ENCODE assay signal across 20 cellular contexts in the genomic region with DNA sequence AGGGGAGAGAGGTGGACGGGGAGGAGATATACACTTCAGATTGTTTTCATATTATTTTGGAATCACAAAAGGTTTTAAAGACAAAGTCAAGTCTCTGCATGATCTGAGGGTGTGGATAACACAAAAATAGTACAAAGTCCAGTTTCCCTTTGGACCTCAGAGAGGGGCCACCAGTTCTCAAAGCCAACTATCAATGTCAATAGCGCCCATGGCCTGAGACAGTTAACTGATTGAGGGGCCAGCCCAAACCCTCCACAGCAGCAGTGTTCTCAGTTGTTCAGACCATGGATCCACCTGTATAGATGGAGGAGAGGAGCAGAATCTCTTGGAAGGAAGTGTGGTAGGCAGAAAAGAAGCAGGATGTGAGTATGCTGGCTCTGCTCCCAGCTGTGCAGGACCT. TPM values are rescaled to one million over a fixed set of nuclear protein-coding genes. Genes with fewer than 3 reads are reported as not detected.
A peak's percentile ranks its signal among the peaks of the same experiment; 100 is the strongest.
DNase-seq lines count a peak whose midpoint lies in the region; ATAC-seq and TF ChIP-seq lines count a peak whose summit lies in the region.
"Had no signal": no experiment of that assay in that cellular context is flagged by ENCODE, and none has a peak within 500 bp of the region (broad histone marks: within the 10 kb centered on the region; RNA-seq: fewer than 3 reads in every experiment).

No MANE protein-coding gene starts in this region.

- intact Hi-C loops in activated CD8-positive, alpha-beta T cell treated with anti-CD3 and anti-CD28 coated beads for 36 hours (cut with micrococcal nuclease) = no loop called here
- intact Hi-C loops in left colon (cut with DNase I, micrococcal nuclease) = no loop called here

- H3K4me1 Mint-ChIP-seq in activated CD8-positive, alpha-beta T cell treated with anti-CD3 and anti-CD28 coated beads, Interleukin-2, amount 10 ng/mL, durations not matched to agents 7 days and 5 days (ENCODE audit: low read depth) = peaks cover 3% of the 10 kb centered on the region
- H3K4me1 Mint-ChIP-seq in activated CD8-positive, alpha-beta T cell treated with anti-CD3 and anti-CD28 coated beads for 36 hours (ENCODE audit: low read depth) = no peaks in the 10 kb centered on the region
- H3K4me1 Mint-ChIP-seq in progenitor cell of endocrine pancreas (ENCODE audit: low read depth) = no peaks in the 10 kb centered on the region

- H3K36me3 Mint-ChIP-seq in activated CD8-positive, alpha-beta T cell treated with anti-CD3 and anti-CD28 coated beads, Interleukin-2, amount 10 ng/mL, durations not matched to agents 7 days and 5 days (ENCODE audit: low read depth) = peaks cover 42% of the 10 kb centered on the region
- H3K36me3 Mint-ChIP-seq in activated CD8-positive, alpha-beta T cell treated with anti-CD3 and anti-CD28 coated beads for 36 hours (ENCODE audit: low read depth) = peaks cover 18% of the 10 kb centered on the region
- H3K36me3 Mint-ChIP-seq in progenitor cell of endocrine pancreas (ENCODE audit: insufficient read depth) = peaks cover 22% of the 10 kb centered on the region

- POLR2A ChIA-PET in activated CD8-positive, alpha-beta T cell treated with anti-CD3 and anti-CD28 coated beads, Interleukin-2, amount 10 ng/mL, durations not matched to agents 7 days and 5 days (lab: Charles Lee) = no interaction called here
- POLR2A ChIA-PET in activated CD8-positive, alpha-beta T cell treated with anti-CD3 and anti-CD28 coated beads for 36 hours (lab: Charles Lee) = interaction anchor here (0.8 kb wide), 1 partner anchor 126 kb away, joined by 3 read pairs; no protein-coding TSS in a partner anchor
- POLR2A ChIA-PET in RWPE1 (lab: Yijun Ruan, JAX; ENCODE audit: low non-redundant PET) = no interaction called here

- CTCF ChIA-PET in activated CD8-positive, alpha-beta T cell treated with anti-CD3 and anti-CD28 coated beads, Interleukin-2, amount 10 ng/mL, durations not matched to agents 7 days and 5 days (lab: Charles Lee) = interaction anchor here (1.0 kb wide), 3 partner anchors 22 to 88 kb away, joined by 3 read pairs; no protein-coding TSS in a partner anchor
- CTCF ChIA-PET in activated CD8-positive, alpha-beta T cell treated with anti-CD3 and anti-CD28 coated beads for 36 hours (lab: Charles Lee) = interaction anchor here (1.0 to 1.2 kb wide), 2 partner anchors 33 to 61 kb away, joined by 3 to 4 read pairs; no protein-coding TSS in a partner anchor
- CTCF ChIA-PET in RWPE1 (lab: Yijun Ruan, JAX) = interaction anchor here (0.6 to 0.7 kb wide), 2 partner anchors 10 to 123 kb away, joined by 3 read pairs; no protein-coding TSS in a partner anchor

- H3K27me3 Mint-ChIP-seq in activated CD8-positive, alpha-beta T cell treated with anti-CD3 and anti-CD28 coated beads, Interleukin-2, amount 10 ng/mL, durations not matched to agents 7 days and 5 days (ENCODE audit: low read depth) = no peaks in the 10 kb centered on the region
- H3K27me3 Mint-ChIP-seq in activated CD8-positive, alpha-beta T cell treated with anti-CD3 and anti-CD28 coated beads for 36 hours = no peaks in the 10 kb centered on the region
- peaks cover 3% of the 10 kb centered on the region for H3K27me3 Mint-ChIP-seq in progenitor cell of endocrine pancreas
- H3K27me3 Mint-ChIP-seq: B cell; CD4-positive, alpha-beta T cell had no signal

- no peak for TF ChIP-seq CTCF in activated CD8-positive, alpha-beta T cell treated with anti-CD3 and anti-CD28 coated beads for 36 hours (IDR thresholded peaks at IDR 0.05)
- TF ChIP-seq CTCF in RWPE1 (conservative IDR thresholded peaks at IDR 0.05; ENCODE audit: low read depth) = no peak
- TF ChIP-seq CTCF in progenitor cell of endocrine pancreas (IDR thresholded peaks at IDR 0.05; ENCODE audit: unreplicated experiment) = no peak

- no peak for DNase-seq in activated CD8-positive, alpha-beta T cell treated with anti-CD3 and anti-CD28 coated beads, Interleukin-2, amount 10 ng/mL, durations not matched to agents 7 days and 5 days
- DNase-seq in activated CD8-positive, alpha-beta T cell treated with anti-CD3 and anti-CD28 coated beads for 36 hours = no peak
- no peak for DNase-seq in RWPE1 (ENCODE audit: low spot score)
- no peak for DNase-seq in left colon
- DNase-seq in progenitor cell of endocrine pancreas (ENCODE audit: low spot score, unreplicated experiment) = no peak
- DNase-seq in activated CD4-positive, alpha-beta T cell treated with anti-CD3 and anti-CD28 coated beads for 48 hours = no peak
- DNase-seq: AML-193; Caco-2; Calu3; CD4-positive, alpha-beta T cell; CD8-positive, alpha-beta T cell; DMS79 treated with DMSO at 0.1 percent for 48 hours; GF-D8 had no signal

- H3K27ac Mint-ChIP-seq in activated CD8-positive, alpha-beta T cell treated with anti-CD3 and anti-CD28 coated beads, Interleukin-2, amount 10 ng/mL, durations not matched to agents 7 days and 5 days = peak overlapping the region; percentile 18
- no peak overlapping the region for H3K27ac Mint-ChIP-seq in activated CD8-positive, alpha-beta T cell treated with anti-CD3 and anti-CD28 coated beads for 36 hours
- peak overlapping the region; percentile 37 for H3K27ac Mint-ChIP-seq in progenitor cell of endocrine pancreas
- H3K27ac Mint-ChIP-seq: B cell; CD4-positive, alpha-beta T cell; CD8-positive, alpha-beta T cell had no signal

- no peak for ATAC-seq in activated CD8-positive, alpha-beta T cell treated with anti-CD3 and anti-CD28 coated beads, Interleukin-2, amount 10 ng/mL, durations not matched to agents 7 days and 5 days
- no peak for ATAC-seq in activated CD8-positive, alpha-beta T cell treated with anti-CD3 and anti-CD28 coated beads for 36 hours
- peak; percentile 11 for ATAC-seq in left colon
- ATAC-seq in HG03159 (IDR thresholded peaks at IDR 0.05; ENCODE audit: unreplicated experiment) = no peak
- no peak for ATAC-seq in HG02798 (IDR thresholded peaks at IDR 0.05; ENCODE audit: poor library complexity, unreplicated experiment)
- ATAC-seq: A549; CD8-positive, alpha-beta T cell had no signal

- H3K9me3 Mint-ChIP-seq in activated CD8-positive, alpha-beta T cell treated with anti-CD3 and anti-CD28 coated beads, Interleukin-2, amount 10 ng/mL, durations not matched to agents 7 days and 5 days (ENCODE audit: insufficient read depth) = no peaks in the 10 kb centered on the region
- no peaks in the 10 kb centered on the region for H3K9me3 Mint-ChIP-seq in activated CD8-positive, alpha-beta T cell treated with anti-CD3 and anti-CD28 coated beads for 36 hours
- no peaks in the 10 kb centered on the region for H3K9me3 Mint-ChIP-seq in progenitor cell of endocrine pancreas (ENCODE audit: low read depth)
- H3K9me3 Mint-ChIP-seq: CD4-positive, alpha-beta T cell; CD8-positive, alpha-beta T cell had no signal

- H3K27ac ChIP-seq in RWPE1 = peak overlapping the region; percentile 11; the same call in 1 of the 2 replicates
- H3K27ac ChIP-seq: 22Rv1; A549; BLaER1 treated with 17β-estradiol and CSF1 and Interleukin-3, amounts not matched to agents 10 nM and 100 nM; C4-2B had no signal

- H3K4me3 Mint-ChIP-seq in activated CD8-positive, alpha-beta T cell treated with anti-CD3 and anti-CD28 coated beads, Interleukin-2, amount 10 ng/mL, durations not matched to agents 7 days and 5 days = no peak overlapping the region
- H3K4me3 Mint-ChIP-seq in activated CD8-positive, alpha-beta T cell treated with anti-CD3 and anti-CD28 coated beads for 36 hours = no peak overlapping the region
- H3K4me3 Mint-ChIP-seq in progenitor cell of endocrine pancreas (ENCODE audit: low read depth) = no peak overlapping the region
- H3K4me3 Mint-ChIP-seq: B cell; CD4-positive, alpha-beta T cell; CD8-positive, alpha-beta T cell had no signal

RNA-seq across cellular contexts. Expression of gene PSME3IP1, which starts 12.9 kb away (rescaled TPM):
- total RNA-seq in activated CD8-positive, alpha-beta T cell treated with anti-CD3 and anti-CD28 coated beads, Interleukin-2, amount 10 ng/mL, durations not matched to agents 7 days and 5 days = 100 to 1,000 TPM; 106 to 113 TPM
- total RNA-seq in activated CD8-positive, alpha-beta T cell treated with anti-CD3 and anti-CD28 coated beads for 36 hours = 100 to 1,000 TPM; 101 to 103 TPM
- total RNA-seq in left colon (100 to 1,000 TPM in 1 of 2 donors, 10 to 100 TPM in 1; 90.6 to 107 TPM), progenitor cell of endocrine pancreas (101 and 115 TPM in 2 replicates)

RNA-seq across cellular contexts. Expression of gene RSPRY1, which starts 13.2 kb away (rescaled TPM):
- total RNA-seq in activated CD8-positive, alpha-beta T cell treated with anti-CD3 and anti-CD28 coated beads, Interleukin-2, amount 10 ng/mL, durations not matched to agents 7 days and 5 days = 10 to 100 TPM; 30.9 to 35.8 TPM
- 10 to 100 TPM; 24.5 to 29.4 TPM for total RNA-seq in activated CD8-positive, alpha-beta T cell treated with anti-CD3 and anti-CD28 coated beads for 36 hours
- 10 to 100 TPM; 49.1 to 53.0 TPM for total RNA-seq in left colon
- 57.4 and 63.7 TPM in 2 replicates for total RNA-seq in progenitor cell of endocrine pancreas
